Comparison of ENCODE assay signal across 8 cellular contexts in the genomic region with DNA sequence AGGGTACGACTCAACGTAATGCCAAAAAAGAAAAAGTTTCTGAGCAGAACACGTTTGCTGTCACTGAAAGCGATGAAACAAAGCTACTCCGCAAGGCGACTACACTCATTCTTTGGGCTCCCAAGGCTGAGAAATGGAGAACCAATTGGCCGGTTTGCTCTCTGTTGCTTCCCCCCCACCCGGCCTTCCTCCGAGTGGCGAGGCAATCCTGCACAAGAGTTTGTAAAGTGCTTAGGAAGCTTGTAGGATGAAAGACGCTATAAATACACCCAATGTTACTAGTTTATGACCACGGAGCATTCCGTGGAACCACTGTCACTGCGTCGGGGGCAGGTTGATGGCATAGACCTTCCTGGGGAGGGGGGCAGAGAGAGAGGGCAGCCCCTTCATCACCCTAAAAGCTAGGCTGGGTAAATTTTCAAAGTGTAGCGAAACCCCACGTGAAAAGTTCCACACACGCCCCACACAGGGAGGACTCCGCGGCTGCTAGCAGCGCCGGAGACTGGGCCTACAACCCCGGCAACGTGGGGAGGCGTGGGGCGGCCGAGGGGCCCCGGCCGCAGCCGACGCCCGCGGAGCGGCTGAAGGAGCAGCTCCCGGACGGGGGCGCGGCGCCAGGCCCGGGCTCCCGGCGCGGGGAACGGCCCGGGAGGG. TPM values are rescaled to one million over a fixed set of nuclear protein-coding genes. Genes with fewer than 3 reads are reported as not detected.
DNase-seq lines count a peak whose midpoint lies in the region; ATAC-seq and TF ChIP-seq lines count a peak whose summit lies in the region.

No MANE protein-coding gene starts in this region.

- H3K23ac ChIP-seq in neuronal stem cell (ENCODE audit: low read depth, low read length, poor library complexity) = no peak overlapping the region

- H3K9ac ChIP-seq in GM23248 = peak overlapping the region; percentile 92
- peak overlapping the region; percentile 90 for H3K9ac ChIP-seq in neuronal stem cell (ENCODE audit: low read depth, low read length, poor library complexity)

- 2 to 3% methylated on average over 28 to 34 of the region's 45 CpGs for WGBS in GM23248 (ENCODE audit: low coverage in 1 of 2, low lambda C conversion rate in 2 of 2, missing lambda C conversion rate in 2 of 2), 2 experiments
- WGBS in gastroesophageal sphincter (ENCODE audit: low coverage in 1 of 2), 2 donors = 0 to 1% methylated on average over 4 to 16 of the region's 45 CpGs
- WGBS in neuronal stem cell (ENCODE audit: extremely low coverage in 2 of 2, insufficient read length in 2 of 2, insufficient replicate concordance in 1 of 2), 2 donors = no CpG with 5 or more reads among the region's 45 CpGs

- no peak overlapping the region for H4K91ac ChIP-seq in neuronal stem cell (ENCODE audit: low read depth, low read length, poor library complexity)

- H3K18ac ChIP-seq in neuronal stem cell (ENCODE audit: low read length) = peak overlapping the region; percentile 20

- no peak overlapping the region for H2AK5ac ChIP-seq in neuronal stem cell (ENCODE audit: low read depth, low read length)

- no peak overlapping the region for H3K4ac ChIP-seq in neuronal stem cell (ENCODE audit: low read length)

- peaks cover 22% of the 10 kb centered on the region for H3K4me1 ChIP-seq in GM23248 (ENCODE audit: insufficient read depth)
- peaks cover 12 to 53% (median 16%) of the 10 kb centered on the region in 3 donors for H3K4me1 ChIP-seq in gastroesophageal sphincter
- peaks cover 0 to 6% of the 10 kb centered on the region in 2 donors for H3K4me1 ChIP-seq in neuronal stem cell (ENCODE audit: control insufficient read depth in 2 of 2, insufficient read depth in 1 of 2, low read depth in 1 of 2, low read length in 2 of 2)

- H3K36me3 ChIP-seq in GM23248 (ENCODE audit: low read depth) (no peaks in the 10 kb centered on the region), gastroesophageal sphincter (no peaks in the 10 kb centered on the region), neuronal stem cell (replicated peaks in 1 of 2; ENCODE audit: control insufficient read depth in 2 of 2, insufficient read depth in 2 of 2, low read length in 2 of 2) (peaks cover 2 to 39% of the 10 kb centered on the region in 2 donors)

- H2BK15ac ChIP-seq in neuronal stem cell (ENCODE audit: low read length) = no peak overlapping the region

- H2AFZ ChIP-seq in GM23248 = peak overlapping the region; percentile 48
- H2AFZ ChIP-seq in neuronal stem cell (ENCODE audit: low read length) = peak overlapping the region; percentile 62

- DNase-seq in Daoy (ENCODE audit: low read depth) = peak; percentile 32
- peak; percentile 72 for DNase-seq in GM23248
- DNase-seq in NB4 (ENCODE audit: low read depth) = peak; percentile 76
- DNase-seq in activated T-helper 9 cell treated with anti-CD3 and anti-CD28 coated beads, Interleukin-2, amount 50 U/mL, for 16 hours (ENCODE audit: low read depth) = peak; percentile 6
- DNase-seq in neuronal stem cell (ENCODE audit: low spot score) = peak; percentile 17
- DNase-seq in NCI-H2029 treated with DMSO at 0.1 percent for 48 hours (lab: John Stamatoyannopoulos, UW) = no peak
- no peak for DNase-seq in NCI-H2171 (lab: John Stamatoyannopoulos, UW)

- in situ Hi-C loops in GM23248 (cut with MboI) = no loop called here

- no peak for TF ChIP-seq CTCF in NB4 (IDR thresholded peaks at IDR 0.05; ENCODE audit: low read depth, low read length)
- no peak for TF ChIP-seq CTCF in gastroesophageal sphincter (IDR thresholded peaks at IDR 0.05)

- H3K9me3 ChIP-seq in GM23248 (ENCODE audit: low read depth) = no peaks in the 10 kb centered on the region
- H3K9me3 ChIP-seq in gastroesophageal sphincter = no peaks in the 10 kb centered on the region
- peaks cover 0 to 17% of the 10 kb centered on the region in 2 donors for H3K9me3 ChIP-seq in neuronal stem cell (replicated peaks in 1 of 2; ENCODE audit: control insufficient read depth in 2 of 2, insufficient read depth in 1 of 2, low read depth in 1 of 2, low read length in 2 of 2)

- no peaks in the 10 kb centered on the region for H3K9me2 ChIP-seq in GM23248 (ENCODE audit: insufficient read depth)

- H2BK12ac ChIP-seq in neuronal stem cell (ENCODE audit: low read length) = no peak overlapping the region

- peaks cover 16% of the 10 kb centered on the region; the same call in 1 of the 2 replicates for H3F3A ChIP-seq in GM23248 (ENCODE audit: insufficient read depth)

- H3K14ac ChIP-seq in neuronal stem cell (ENCODE audit: low read length) = peak overlapping the region; percentile 71

- TF ChIP-seq POLR2A in NB4 (IDR thresholded peaks at IDR 0.05; ENCODE audit: extremely low read depth, insufficient read length) (no peak), gastroesophageal sphincter (IDR thresholded peaks at IDR 0.05) (no peak)

- H3K4me2 ChIP-seq in GM23248 (ENCODE audit: unreplicated experiment) (peak overlapping the region; percentile 84), neuronal stem cell (ENCODE audit: insufficient read depth, low read length, poor library complexity, severe bottlenecking) (peak overlapping the region; percentile 54)

- no peak for ATAC-seq in gastroesophageal sphincter

- H3K27ac ChIP-seq in GM23248 (peak overlapping the region; percentile 76), gastroesophageal sphincter (peak overlapping the region in 3 of 4 donors; percentile 89 to 98 (median 94)), neuronal stem cell (replicated peaks; ENCODE audit: low read length) (peak overlapping the region; percentile 90)

- TF ChIP-seq EP300 in gastroesophageal sphincter (IDR thresholded peaks at IDR 0.05) = no peak

- H3K79me1 ChIP-seq in neuronal stem cell (ENCODE audit: low read depth, low read length) = no peaks in the 10 kb centered on the region

- H3K27me3 ChIP-seq in GM23248 (replicated peaks; ENCODE audit: insufficient read depth) (no peaks in the 10 kb centered on the region), gastroesophageal sphincter (no peaks in the 10 kb centered on the region), neuronal stem cell (ENCODE audit: control insufficient read depth in 3 of 3, insufficient read depth in 3 of 3, low read depth in 1 of 3, low read length in 3 of 3) (no peaks in the 10 kb centered on the region)

- H4K20me1 ChIP-seq in GM23248 (ENCODE audit: insufficient read depth) = peaks cover 19% of the 10 kb centered on the region

- H2BK5ac ChIP-seq in neuronal stem cell (ENCODE audit: low read length) = no peak overlapping the region

- no peak overlapping the region for H2BK120ac ChIP-seq in neuronal stem cell (ENCODE audit: low read depth, low read length)

- H4K8ac ChIP-seq in neuronal stem cell (ENCODE audit: low read depth, low read length) = no peak overlapping the region

- peaks cover 52% of the 10 kb centered on the region for H3K79me2 ChIP-seq in GM23248 (ENCODE audit: insufficient read depth)

- H3K4me3 ChIP-seq in GM23248 (peak overlapping the region; percentile 100), NB4 (ENCODE audit: low read depth, low read length) (peak overlapping the region; percentile 84), gastroesophageal sphincter (peak overlapping the region; percentile 63 to 96), neuronal stem cell (ENCODE audit: low read length in 2 of 2) (peak overlapping the region; percentile 95 to 98)

RNA-seq across cellular contexts. Expression of a gene that starts 0.9 kb away (rescaled TPM):
- total RNA-seq in Daoy (2014; rRNA removed; shearing (Covaris generic)) = 69.8 and 79.8 TPM in 2 replicates
- 34.0 and 47.8 TPM in 2 replicates for total RNA-seq in GM23248 (2014; rRNA removed; shearing (Covaris generic))
- 22.5 and 24.7 TPM in 2 replicates for polyA plus RNA-seq in GM23248 (2016; fragmentation: Nextera tagmentation; extraction: Ambion mirVana)
- total RNA-seq in gastroesophageal sphincter = 10 to 100 TPM; 68.5 to 75.1 (median 70.8) TPM
- polyA plus RNA-seq in neuronal stem cell (2013, experiment 1 of 2) = 101 TPM
- polyA plus RNA-seq in neuronal stem cell (2013, experiment 2 of 2) = 101 TPM

Comparison
In these comparisons a context has a peak if more than half of its experiments do, and no peak if none do; other contexts are left out.
1. DNase-seq: peak in Daoy (single experiment), GM23248 (single experiment), NB4 (single experiment), activated T-helper 9 cell treated with anti-CD3 and anti-CD28 coated beads, Interleukin-2, amount 50 U/mL, for 16 hours (single experiment) and neuronal stem cell (single experiment); none in NCI-H2029 treated with DMSO at 0.1 percent for 48 hours (single experiment) and NCI-H2171 (single experiment).
2. Peak in every context shown above with its lines, with median percentiles within 50 percentile points of each other: H3K27ac ChIP-seq and H3K4me3 ChIP-seq.